1 cellular context compared by ENCODE assay signal in genomic region chrX:53089224-53089842, GRCh38.
TF ChIP-seq lines count a peak whose summit lies in the region.

No MANE protein-coding gene starts in this region.

TF ChIP-seq in H1, 55 proteins besides CTCF, POLR2A, EP300 and RAD21:
- TF ChIP-seq RFX5 (IDR thresholded peaks at IDR 0.05; ENCODE audit: borderline replicate concordance, low read depth, low read length) (no peak), SIN3A (conservative IDR thresholded peaks at IDR 0.05 in 1 of 2, IDR thresholded peaks at IDR 0.05 in 1 of 2; ENCODE audit: low read depth in 1 of 2, low read length in 2 of 2) (no peak), BACH1 (IDR thresholded peaks at IDR 0.05; ENCODE audit: low read length) (no peak), JUND (IDR thresholded peaks at IDR 0.05; ENCODE audit: low read length) (no peak), RXRA (IDR thresholded peaks at IDR 0.05; ENCODE audit: insufficient read depth, low read depth, low read length) (no peak), SIRT6 (IDR thresholded peaks at IDR 0.05; ENCODE audit: low read length) (no peak), YY1 (IDR thresholded peaks at IDR 0.05; ENCODE audit: low read depth, low read length) (no peak), EGR1 (IDR thresholded peaks at IDR 0.05; ENCODE audit: borderline replicate concordance, low read depth, low read length) (no peak), POU5F1 (IDR thresholded peaks at IDR 0.05; ENCODE audit: low read depth, low read length) (no peak), PHF8 (conservative IDR thresholded peaks at IDR 0.05; ENCODE audit: low read depth, low read length) (no peak), JUN (IDR thresholded peaks at IDR 0.05; ENCODE audit: low read depth, low read length) (no peak), SP4 (IDR thresholded peaks at IDR 0.05; ENCODE audit: low read length) (no peak)
TF ChIP-seq in H1: peak in this region for 0.
